In genomic region chr20:48919336-48919881, GRCh38 we compare ENCODE assay signal across 17 cellular contexts. TPM values are rescaled to one million over a fixed set of nuclear protein-coding genes. Genes with fewer than 3 reads are reported as not detected.
DNase-seq lines count a peak whose midpoint lies in the region; ATAC-seq lines count a peak whose summit lies in the region.
"Had no signal": no experiment of that assay in that cellular context is flagged by ENCODE, and none has a peak within 500 bp of the region (broad histone marks: within the 10 kb centered on the region; RNA-seq: fewer than 3 reads in every experiment).

No MANE protein-coding gene starts in this region.

- no peak overlapping the region for H4K8ac ChIP-seq in trophoblast cell (ENCODE audit: low read depth, low read length)

- no peaks in the 10 kb centered on the region for H3K27me3 ChIP-seq in trophoblast cell (ENCODE audit: insufficient read depth, low read length)
- H3K27me3 ChIP-seq: BE2C, breast epithelium had no signal

- H3K79me2 ChIP-seq in trophoblast cell (ENCODE audit: control insufficient read depth, insufficient read depth, low read length, poor library complexity) = peaks cover 8% of the 10 kb centered on the region

- no peak overlapping the region for H2AK5ac ChIP-seq in trophoblast cell (ENCODE audit: low read length)

- no peak overlapping the region for H2BK5ac ChIP-seq in trophoblast cell (ENCODE audit: low read depth, low read length, poor library complexity)

- no peak overlapping the region for H3K4ac ChIP-seq in trophoblast cell (ENCODE audit: low read depth, low read length)

- CTCF ChIA-PET in activated CD4-positive, alpha-beta T cell treated with anti-CD3 and anti-CD28 coated beads for 36 hours (lab: Charles Lee) = interaction anchor here (0.8 to 1.2 kb wide), 2 partner anchors 262 to 299 kb away, joined by 3 to 4 read pairs; no protein-coding TSS in a partner anchor
- CTCF ChIA-PET in T-cell (lab: Charles Lee) = interaction anchor here (0.6 kb wide), 2 partner anchors 15 to 262 kb away, joined by 3 to 4 read pairs; no protein-coding TSS in a partner anchor

- no peaks in the 10 kb centered on the region for H3K9me3 ChIP-seq in trophoblast cell (ENCODE audit: insufficient read depth, low read depth, low read length)
- H3K9me3 ChIP-seq: BE2C, breast epithelium had no signal

- WGBS in trophoblast cell (ENCODE audit: extremely low coverage, insufficient coverage, insufficient read length) = no CpG with 5 or more reads among the region's 6 CpGs

- no peak overlapping the region for H2BK12ac ChIP-seq in trophoblast cell (ENCODE audit: low read length)

- peaks cover 12% of the 10 kb centered on the region for H3K79me1 ChIP-seq in trophoblast cell (ENCODE audit: low read length)

- H4K12ac ChIP-seq in trophoblast cell (ENCODE audit: low read depth, low read length) = no peak overlapping the region

- no peaks in the 10 kb centered on the region for H3K36me3 ChIP-seq in trophoblast cell (ENCODE audit: control insufficient read depth in 1 of 2, insufficient read depth in 2 of 2, low read length in 2 of 2)
- H3K36me3 ChIP-seq: BE2C, breast epithelium had no signal

- no peak for ATAC-seq in activated CD4-positive, alpha-beta T cell treated with anti-CD3 and anti-CD28 coated beads for 36 hours
- no peak for ATAC-seq in T-cell (replicated peaks in 1 of 4)
- ATAC-seq in HG02840 (IDR thresholded peaks at IDR 0.05; ENCODE audit: low FRiP score, unreplicated experiment) = no peak

- peak overlapping the region; percentile 19 for H3K27ac Mint-ChIP-seq in activated CD4-positive, alpha-beta T cell treated with anti-CD3 and anti-CD28 coated beads for 36 hours
- H3K27ac Mint-ChIP-seq in T-cell = peak overlapping the region in 1 of 2 donors; percentile 39

- H3K27me3 Mint-ChIP-seq in activated CD4-positive, alpha-beta T cell treated with anti-CD3 and anti-CD28 coated beads for 36 hours = no peaks in the 10 kb centered on the region
- no peaks in the 10 kb centered on the region for H3K27me3 Mint-ChIP-seq in T-cell

- peaks cover 2% of the 10 kb centered on the region for H3K36me3 Mint-ChIP-seq in activated CD4-positive, alpha-beta T cell treated with anti-CD3 and anti-CD28 coated beads for 36 hours (ENCODE audit: low read depth)
- H3K36me3 Mint-ChIP-seq in T-cell = no peaks in the 10 kb centered on the region

- intact Hi-C loops in activated CD4-positive, alpha-beta T cell treated with anti-CD3 and anti-CD28 coated beads for 36 hours (cut with DNase I, micrococcal nuclease) = no loop called here

- H3K4me3 Mint-ChIP-seq in activated CD4-positive, alpha-beta T cell treated with anti-CD3 and anti-CD28 coated beads for 36 hours = peak overlapping the region; percentile 8
- H3K4me3 Mint-ChIP-seq in T-cell = peak overlapping the region; percentile 39 to 98 (median 89)

- no peak overlapping the region for H3K18ac ChIP-seq in trophoblast cell (ENCODE audit: low read length)

- no peak overlapping the region for H2AFZ ChIP-seq in trophoblast cell (ENCODE audit: insufficient read depth, low read length, poor library complexity)

- H3K9me3 Mint-ChIP-seq in activated CD4-positive, alpha-beta T cell treated with anti-CD3 and anti-CD28 coated beads for 36 hours (ENCODE audit: low read depth) = no peaks in the 10 kb centered on the region
- no peaks in the 10 kb centered on the region for H3K9me3 Mint-ChIP-seq in T-cell

- no peak overlapping the region for H2BK120ac ChIP-seq in trophoblast cell (ENCODE audit: insufficient read depth, low read length, poor library complexity)

- H3K4me1 ChIP-seq in trophoblast cell (ENCODE audit: control insufficient read depth in 1 of 2, insufficient read depth in 2 of 2, low read length in 2 of 2) = peaks cover 2 to 3% of the 10 kb centered on the region in 2 experiments

- H3K4me3 ChIP-seq in trophoblast cell (ENCODE audit: low read depth, low read length) = no peak overlapping the region
- H3K4me3 ChIP-seq: breast epithelium, coronary artery had no signal

- no peak overlapping the region for H3K9ac ChIP-seq in trophoblast cell (ENCODE audit: low read length)

- no peak overlapping the region for H3K27ac ChIP-seq in trophoblast cell (ENCODE audit: low read depth, low read length)
- H3K27ac ChIP-seq: breast epithelium, coronary artery had no signal

- POLR2A ChIA-PET in activated CD4-positive, alpha-beta T cell treated with anti-CD3 and anti-CD28 coated beads for 36 hours (lab: Charles Lee) = no interaction called here
- POLR2A ChIA-PET in T-cell (lab: Charles Lee) = no interaction called here

- DNase-seq in activated CD4-positive, alpha-beta T cell treated with anti-CD3 and anti-CD28 coated beads for 36 hours = no peak
- no peak for DNase-seq in activated CD4-positive, alpha-beta T cell treated with anti-CD3 and anti-CD28 coated beads for 1 hour
- no peak for DNase-seq in T-cell
- peak; percentile 66 for DNase-seq in islet precursor cell
- DNase-seq in trophoblast cell = peak; percentile 32 to 51
- no peak for DNase-seq in SK-N-DZ (ENCODE audit: low spot score)
- no peak for DNase-seq in activated gamma-delta T cell treated with Interleukin-2 at 50 U/mL for 16 hours
- DNase-seq: DMS 273 treated with DMSO at 0.1 percent for 48 hours, GDM1, KG1, NCI-H1694, NCI-H526 treated with DMSO at 0.1 percent for 48 hours, nucleus accumbens had no signal

- peaks cover 34% of the 10 kb centered on the region for H3K4me1 Mint-ChIP-seq in activated CD4-positive, alpha-beta T cell treated with anti-CD3 and anti-CD28 coated beads for 36 hours
- H3K4me1 Mint-ChIP-seq in T-cell = peaks cover 35 to 41% (median 39%) of the 10 kb centered on the region in 3 donors

- no peak overlapping the region for H4K91ac ChIP-seq in trophoblast cell (ENCODE audit: low read depth, low read length)

- H3K14ac ChIP-seq in trophoblast cell (ENCODE audit: low read length) = no peak overlapping the region

- H3K4me2 ChIP-seq in trophoblast cell (ENCODE audit: low read length) = no peak overlapping the region

- H3K23ac ChIP-seq in trophoblast cell (ENCODE audit: low read length) = no peak overlapping the region

RNA-seq across cellular contexts. Expression of gene ARFGEF2, which starts 2.1 kb away (rescaled TPM):
- 10 to 100 TPM; 19.3 to 20.5 TPM for total RNA-seq in activated CD4-positive, alpha-beta T cell treated with anti-CD3 and anti-CD28 coated beads for 36 hours
- total RNA-seq in T-cell = 10 to 100 TPM; 23.4 to 30.3 (median 26.0) TPM
- polyA plus RNA-seq in trophoblast cell (2013) = 11.8 and 12.1 TPM in 2 replicates
- 20.3 and 23.5 TPM in 2 replicates for polyA plus RNA-seq in SK-N-DZ (2014; cell fraction: cytosol; rRNA removed)
- 34.1 and 35.4 TPM in 2 replicates for polyA plus RNA-seq in SK-N-DZ (2014; cell fraction: nucleus; rRNA removed)

Comparison
In these comparisons a context has a peak if more than half of its experiments do, and no peak if none do; other contexts are left out.
1. DNase-seq: peak in islet precursor cell (single experiment) and trophoblast cell (2 of 2); none in activated CD4-positive, alpha-beta T cell treated with anti-CD3 and anti-CD28 coated beads for 36 hours (single experiment), activated CD4-positive, alpha-beta T cell treated with anti-CD3 and anti-CD28 coated beads for 1 hour (single experiment), T-cell (0 of 34), SK-N-DZ (single experiment) and activated gamma-delta T cell treated with Interleukin-2 at 50 U/mL for 16 hours (single experiment).